Comparison of ENCODE assay signal across 15 cellular contexts in genomic region chr10:88542522-88542921, GRCh38. TPM values are rescaled to one million over a fixed set of nuclear protein-coding genes. Genes with fewer than 3 reads are reported as not detected.
"Had no signal": no experiment of that assay in that cellular context is flagged by ENCODE, and none has a peak within 500 bp of the region (broad histone marks: within the 10 kb centered on the region; RNA-seq: fewer than 3 reads in every experiment).

No MANE protein-coding gene starts in this region.

- H3K79me2 ChIP-seq: hepatocyte had no signal

- H3K9me3 ChIP-seq: esophagus muscularis mucosa, lower lobe of right lung, pancreas had no signal

- H2AFZ ChIP-seq: hepatocyte had no signal

- FAIRE-seq: pancreas had no signal

- DNase-seq: activated CD4-positive, alpha-beta T cell treated with anti-CD3 and anti-CD28 coated beads, Interleukin-2, amount 50 U/mL, for 4 hours; activated naive CD4-positive, alpha-beta T cell treated with anti-CD3 and anti-CD28 coated beads, Interleukin-2, amount 10 ng/mL, durations not matched to agents 7 days and 5 days; activated T-cell treated with anti-CD3 and anti-CD28 coated beads, Interleukin-2, amount 50 U/mL, for 1 hour; central memory CD4-positive, alpha-beta T cell; cortex of kidney; effector CD4-positive, alpha-beta T cell; lower lobe of right lung; pancreas; stimulated activated CD4-positive, alpha-beta T cell treated with anti-CD3 and anti-CD28 coated beads, Interleukin-15, amount 100 ng/mL, for 24 hours; stimulated activated CD4-positive, alpha-beta T cell treated with anti-CD3 and anti-CD28 coated beads, Interleukin-4, amount 100 ng/mL, for 1 hour; stimulated activated naive CD4-positive, alpha-beta T cell; T-helper 2 cell had no signal

- H3K27me3 ChIP-seq: esophagus muscularis mucosa, hepatocyte, pancreas had no signal

- H3K4me3 ChIP-seq: esophagus muscularis mucosa, hepatocyte, lower lobe of right lung, pancreas had no signal

- H3K36me3 ChIP-seq: esophagus muscularis mucosa, lower lobe of right lung, pancreas had no signal

- H3K27ac ChIP-seq: hepatocyte had no signal

- H3K4me2 ChIP-seq: hepatocyte had no signal

RNA-seq across cellular contexts. Expression of gene LIPJ, which starts 44.0 kb away (rescaled TPM):
- total RNA-seq: glomerular endothelial cell had no signal
- polyA plus RNA-seq: hepatocyte had no signal
